In genomic region chr3:180764481-180764880, GRCh38 we compare ENCODE assay signal across 29 cellular contexts.
"Had no signal": no experiment of that assay in that cellular context is flagged by ENCODE, and none has a peak within 500 bp of the region (broad histone marks: within the 10 kb centered on the region; RNA-seq: fewer than 3 reads in every experiment).

No MANE protein-coding gene starts in this region.

- ATAC-seq: activated CD8-positive, alpha-beta memory T cell treated with anti-CD3 and anti-CD28 coated beads, Interleukin-2, amount 10 ng/mL, durations not matched to agents 7 days and 5 days; activated CD8-positive, alpha-beta T cell treated with anti-CD3 and anti-CD28 coated beads, Interleukin-2, amount 10 ng/mL, durations not matched to agents 7 days and 5 days; activated naive CD8-positive, alpha-beta T cell treated with anti-CD3 and anti-CD28 coated beads, Interleukin-2, amount 50 U/mL, for 24 hours had no signal

- H3K36me3 ChIP-seq: ascending aorta, cardiac muscle cell had no signal

- H3K27me3 ChIP-seq: ascending aorta, cardiac muscle cell had no signal

- H3K9me3 ChIP-seq: ascending aorta had no signal

- H3K4me3 ChIP-seq: ascending aorta, cardiac muscle cell had no signal

- H3K4me1 ChIP-seq: ascending aorta had no signal

- DNase-seq: activated B cell treated with CpG ODN at 0.5 μM for 24 hours; activated CD4-positive, alpha-beta memory T cell treated with anti-CD3 and anti-CD28 coated beads, Interleukin-2, amount 10 ng/mL, durations not matched to agents 7 days and 5 days; activated CD4-positive, alpha-beta T cell treated with anti-CD3 and anti-CD28 coated beads for 4 hours; activated CD4-positive, alpha-beta T cell treated with anti-CD3 and anti-CD28 coated beads, Interleukin-2, amount 10 ng/mL, durations not matched to agents 7 days and 5 days; activated CD4-positive, alpha-beta T cell treated with anti-CD3 and anti-CD28 coated beads, Interleukin-2, amount 50 U/mL, for 48 hours; activated CD4-positive, CD25-positive, alpha-beta regulatory T cell treated with anti-CD3 and anti-CD28 coated beads, Interleukin-2, amount 50 U/mL, for 72 hours; activated CD8-positive, alpha-beta memory T cell treated with anti-CD3 and anti-CD28 coated beads for 24 hours; activated CD8-positive, alpha-beta memory T cell treated with anti-CD3 and anti-CD28 coated beads, Interleukin-2, amount 10 ng/mL, durations not matched to agents 7 days and 5 days; activated CD8-positive, alpha-beta memory T cell treated with anti-CD3 and anti-CD28 coated beads, Interleukin-2, amount 50 U/mL, for 48 hours; activated CD8-positive, alpha-beta T cell treated with anti-CD3 and anti-CD28 coated beads, Interleukin-2, amount 10 ng/mL, durations not matched to agents 7 days and 5 days; activated effector memory CD4-positive, alpha-beta T cell treated with Interleukin-2 at 50 U/mL for 16 hours; activated gamma-delta T cell; activated naive CD4-positive, alpha-beta T cell treated with anti-CD3 and anti-CD28 coated beads, Interleukin-2, amount 10 ng/mL, durations not matched to agents 7 days and 5 days; activated naive CD4-positive, alpha-beta T cell treated with Interleukin-2 at 50 U/mL for 16 hours; activated naive CD8-positive, alpha-beta T cell treated with anti-CD3 and anti-CD28 coated beads, Interleukin-2, amount 10 ng/mL, durations not matched to agents 7 days and 5 days; activated naive CD8-positive, alpha-beta T cell treated with anti-CD3 and anti-CD28 coated beads, Interleukin-2, amount 50 U/mL, for 24 hours; activated T-cell treated with anti-CD3 and anti-CD28 coated beads, Interleukin-2, amount 50 U/mL, for 24 hours; activated T-cell treated with anti-CD3 and anti-CD28 coated beads, Interleukin-2, amount 50 U/mL, for 48 hours; amygdala; anterior cingulate cortex; central memory CD4-positive, alpha-beta T cell; T-helper 1 cell; T-helper 2 cell; T-helper 9 cell had no signal

- H3K27ac ChIP-seq: ascending aorta, cardiac muscle cell, VCaP had no signal

- FAIRE-seq: bronchial epithelial cell, TTC549 had no signal
